20 cellular contexts compared by ENCODE assay signal in genomic region chr7:30867483-30867882, GRCh38.
"Had no signal": no experiment of that assay in that cellular context is flagged by ENCODE, and none has a peak within 500 bp of the region (broad histone marks: within the 10 kb centered on the region; RNA-seq: fewer than 3 reads in every experiment).

No MANE protein-coding gene starts in this region.

- H3K4me1 ChIP-seq: upper lobe of right lung, vagina had no signal

- H3K9me3 ChIP-seq: esophagus muscularis mucosa, gastrocnemius medialis, left lung, neutrophil, testis, tibial nerve, upper lobe of right lung, vagina had no signal

- H3K27ac ChIP-seq: epithelial cell of prostate, left lung, neutrophil, testis, upper lobe of right lung, vagina had no signal

- H3K9me3 Mint-ChIP-seq: dendritic cell treated with granulocyte-macrophage colony-stimulating factor and Interleukin-4, amounts not matched to agents 40 ng/mL and 50 ng/mL, for 4 days; effector memory CD8-positive, alpha-beta T cell; nephron progenitor cell; stimulated activated memory B cell treated with anti-CD40 and anti-IgM and Interleukin-4, amounts not matched to agents 10 μg/mL and 1 μg/mL and 100 μg/mL, for 72 hours; stimulated activated naive CD8-positive, alpha-beta T cell treated with anti-CD3 and anti-CD28 coated beads, Interleukin-15, amount 100 ng/mL, for 72 hours had no signal

- H3K27me3 Mint-ChIP-seq: dendritic cell treated with granulocyte-macrophage colony-stimulating factor and Interleukin-4, amounts not matched to agents 40 ng/mL and 50 ng/mL, for 4 days; effector memory CD8-positive, alpha-beta T cell; progenitor cell of endocrine pancreas; stimulated activated memory B cell treated with anti-CD40 and anti-IgM and Interleukin-4, amounts not matched to agents 10 μg/mL and 1 μg/mL and 100 μg/mL, for 72 hours; stimulated activated naive CD8-positive, alpha-beta T cell treated with anti-CD3 and anti-CD28 coated beads, Interleukin-15, amount 100 ng/mL, for 72 hours had no signal

- H3K36me3 ChIP-seq: gastrocnemius medialis, neutrophil had no signal

- H3K27me3 ChIP-seq: esophagus muscularis mucosa, gastrocnemius medialis, left lung, neutrophil, testis, tibial nerve, upper lobe of right lung, vagina had no signal

- ATAC-seq: effector memory CD8-positive, alpha-beta T cell; gastrocnemius medialis; left lung; stimulated activated memory B cell treated with anti-CD40 and anti-IgM and Interleukin-4, amounts not matched to agents 10 μg/mL and 1 μg/mL and 100 μg/mL, for 72 hours; stimulated activated naive CD8-positive, alpha-beta T cell treated with anti-CD3 and anti-CD28 coated beads, Interleukin-15, amount 100 ng/mL, for 72 hours; upper lobe of right lung had no signal

- H3K4me3 Mint-ChIP-seq: dendritic cell treated with granulocyte-macrophage colony-stimulating factor and Interleukin-4, amounts not matched to agents 40 ng/mL and 50 ng/mL, for 4 days; effector memory CD8-positive, alpha-beta T cell; nephron progenitor cell; stimulated activated memory B cell treated with anti-CD40 and anti-IgM and Interleukin-4, amounts not matched to agents 10 μg/mL and 1 μg/mL and 100 μg/mL, for 72 hours; stimulated activated naive CD8-positive, alpha-beta T cell treated with anti-CD3 and anti-CD28 coated beads, Interleukin-15, amount 100 ng/mL, for 72 hours had no signal

- DNase-seq: effector memory CD8-positive, alpha-beta T cell; gastrocnemius medialis; islet precursor cell; mesenchymal stem cell; midbrain; nephron progenitor cell; stimulated activated CD4-positive, alpha-beta T cell treated with anti-CD3 and anti-CD28 coated beads, Interleukin-4, amount 100 ng/mL, for 1 hour; stimulated activated naive CD8-positive, alpha-beta T cell treated with anti-CD3 and anti-CD28 coated beads, Interleukin-15, amount 100 ng/mL, for 72 hours; testis; upper lobe of right lung had no signal

- H3K4me1 Mint-ChIP-seq: stimulated activated memory B cell treated with anti-CD40 and anti-IgM and Interleukin-4, amounts not matched to agents 10 μg/mL and 1 μg/mL and 100 μg/mL, for 72 hours; stimulated activated naive CD8-positive, alpha-beta T cell treated with anti-CD3 and anti-CD28 coated beads, Interleukin-15, amount 100 ng/mL, for 72 hours had no signal

- H3K4me3 ChIP-seq: esophagus muscularis mucosa, gastrocnemius medialis, left lung, lung, testis, tibial nerve, upper lobe of right lung, vagina had no signal

- H3K27ac Mint-ChIP-seq: dendritic cell treated with granulocyte-macrophage colony-stimulating factor and Interleukin-4, amounts not matched to agents 40 ng/mL and 50 ng/mL, for 4 days; effector memory CD8-positive, alpha-beta T cell; nephron progenitor cell; progenitor cell of endocrine pancreas; stimulated activated memory B cell treated with anti-CD40 and anti-IgM and Interleukin-4, amounts not matched to agents 10 μg/mL and 1 μg/mL and 100 μg/mL, for 72 hours; stimulated activated naive CD8-positive, alpha-beta T cell treated with anti-CD3 and anti-CD28 coated beads, Interleukin-15, amount 100 ng/mL, for 72 hours had no signal

- H3K36me3 Mint-ChIP-seq: stimulated activated memory B cell treated with anti-CD40 and anti-IgM and Interleukin-4, amounts not matched to agents 10 μg/mL and 1 μg/mL and 100 μg/mL, for 72 hours had no signal
